10 cellular contexts compared by ENCODE assay signal in the genomic region with DNA sequence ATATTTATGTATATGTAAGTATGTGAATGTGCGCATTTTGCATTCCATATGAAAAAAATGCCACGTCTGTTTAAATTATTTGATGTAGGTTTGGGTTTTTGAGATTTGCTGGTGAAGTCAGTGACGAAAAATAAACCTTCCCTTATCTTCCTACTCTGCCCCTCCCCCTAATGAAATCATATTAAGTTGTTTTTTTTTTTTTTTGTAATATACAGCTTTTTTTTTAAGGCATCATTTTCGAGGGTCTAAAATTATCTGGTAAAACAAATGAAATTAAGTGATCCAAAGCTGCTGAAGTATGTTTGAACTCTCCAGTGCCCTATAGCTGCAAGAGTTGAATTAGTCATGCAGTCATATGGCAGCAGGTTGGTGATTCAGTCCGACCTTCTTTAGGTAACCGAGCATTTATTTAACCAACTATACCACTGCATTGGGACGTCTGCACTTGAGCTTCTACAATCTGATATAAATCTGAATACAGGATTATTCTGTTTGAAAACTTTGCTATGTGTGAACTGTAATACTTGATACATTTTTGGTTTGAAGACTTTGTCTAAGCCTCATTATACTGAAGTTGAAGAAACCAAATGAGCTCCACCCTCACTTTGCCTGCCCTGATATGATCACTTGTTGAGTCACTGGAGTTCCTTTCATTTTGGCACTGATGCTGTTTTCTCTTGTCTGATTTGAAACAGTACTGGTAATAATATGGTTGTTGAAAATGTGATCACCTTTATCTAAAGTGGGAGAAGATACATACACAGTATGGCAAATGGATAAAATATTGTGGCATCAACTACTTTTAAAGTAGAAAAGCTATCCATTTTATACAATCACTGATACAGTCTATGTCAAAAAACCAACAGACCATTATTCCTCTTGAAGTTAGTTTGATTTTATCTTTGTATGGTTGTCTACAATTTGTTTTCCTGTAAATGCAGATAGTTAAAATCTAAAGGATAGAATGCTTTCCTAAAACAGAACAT. TPM values are rescaled to one million over a fixed set of nuclear protein-coding genes. Genes with fewer than 3 reads are reported as not detected.
DNase-seq lines count a peak whose midpoint lies in the region; ATAC-seq lines count a peak whose summit lies in the region.
"Had no signal": no experiment of that assay in that cellular context is flagged by ENCODE, and none has a peak within 500 bp of the region (broad histone marks: within the 10 kb centered on the region; RNA-seq: fewer than 3 reads in every experiment).

No MANE protein-coding gene starts in this region.

- ATAC-seq in stimulated activated effector memory CD8-positive, alpha-beta T cell treated with anti-CD3 and anti-CD28 coated beads, Interleukin-12 subunit alpha, Interleukin-12 subunit beta, amount 100 ng/mL, for 72 hours, result peak; percentile 75
- ATAC-seq in GM18861 (IDR thresholded peaks at IDR 0.05; ENCODE audit: unreplicated experiment) (no peak), GM18517 (IDR thresholded peaks at IDR 0.05; ENCODE audit: unreplicated experiment) (no peak)
- ATAC-seq: effector memory CD8-positive, alpha-beta T cell had no signal

- H3K27ac Mint-ChIP-seq in activated CD4-positive, alpha-beta T cell treated with anti-CD3 and anti-CD28 coated beads, Interleukin-2, amount 10 ng/mL, durations not matched to agents 7 days and 5 days, result peak overlapping the region; percentile 77
- H3K27ac Mint-ChIP-seq in stimulated activated effector memory CD8-positive, alpha-beta T cell treated with anti-CD3 and anti-CD28 coated beads, Interleukin-12 subunit alpha, Interleukin-12 subunit beta, amount 100 ng/mL, for 72 hours, result peak overlapping the region; percentile 7
- H3K27ac Mint-ChIP-seq: effector memory CD8-positive, alpha-beta T cell had no signal

- POLR2A ChIA-PET in activated CD4-positive, alpha-beta T cell treated with anti-CD3 and anti-CD28 coated beads, Interleukin-2, amount 10 ng/mL, durations not matched to agents 7 days and 5 days (lab: Charles Lee), result interaction anchor here (1.6 kb wide), 1 partner anchor 11 kb away, joined by 8 read pairs; a partner anchor contains a TSS

- peak; percentile 43 for DNase-seq in activated CD4-positive, alpha-beta T cell treated with anti-CD3 and anti-CD28 coated beads, Interleukin-2, amount 10 ng/mL, durations not matched to agents 7 days and 5 days
- DNase-seq in activated CD4-positive, alpha-beta T cell treated with anti-CD3 and anti-CD28 coated beads, Interleukin-2, amount 50 U/mL, for 48 hours, result no peak
- DNase-seq in RPMI7951 (ENCODE audit: low read depth) (peak; percentile 74), dermis blood vessel endothelial cell (peak; percentile 45), midbrain (lab: John Stamatoyannopoulos, UW) (no peak)
- no peak for DNase-seq in stimulated activated effector memory CD8-positive, alpha-beta T cell treated with anti-CD3 and anti-CD28 coated beads, Interleukin-12 subunit alpha, Interleukin-12 subunit beta, amount 100 ng/mL, for 72 hours (ENCODE audit: low spot score in 2 of 2)
- DNase-seq: effector memory CD8-positive, alpha-beta T cell; WERI-Rb-1 had no signal

- peaks cover 49% of the 10 kb centered on the region for H3K36me3 Mint-ChIP-seq in activated CD4-positive, alpha-beta T cell treated with anti-CD3 and anti-CD28 coated beads, Interleukin-2, amount 10 ng/mL, durations not matched to agents 7 days and 5 days (ENCODE audit: low read depth)
- H3K36me3 Mint-ChIP-seq in stimulated activated effector memory CD8-positive, alpha-beta T cell treated with anti-CD3 and anti-CD28 coated beads, Interleukin-12 subunit alpha, Interleukin-12 subunit beta, amount 100 ng/mL, for 72 hours, result peaks cover 54% of the 10 kb centered on the region

- H3K27me3 Mint-ChIP-seq in activated CD4-positive, alpha-beta T cell treated with anti-CD3 and anti-CD28 coated beads, Interleukin-2, amount 10 ng/mL, durations not matched to agents 7 days and 5 days, result no peaks in the 10 kb centered on the region

- H3K9me3 Mint-ChIP-seq in activated CD4-positive, alpha-beta T cell treated with anti-CD3 and anti-CD28 coated beads, Interleukin-2, amount 10 ng/mL, durations not matched to agents 7 days and 5 days, result no peaks in the 10 kb centered on the region
- no peaks in the 10 kb centered on the region for H3K9me3 Mint-ChIP-seq in stimulated activated effector memory CD8-positive, alpha-beta T cell treated with anti-CD3 and anti-CD28 coated beads, Interleukin-12 subunit alpha, Interleukin-12 subunit beta, amount 100 ng/mL, for 72 hours
- H3K9me3 Mint-ChIP-seq: effector memory CD8-positive, alpha-beta T cell had no signal

- CTCF ChIA-PET in activated CD4-positive, alpha-beta T cell treated with anti-CD3 and anti-CD28 coated beads, Interleukin-2, amount 10 ng/mL, durations not matched to agents 7 days and 5 days (lab: Charles Lee), result interaction anchor here (0.6 to 2.5 kb wide), 12 partner anchors 9 to 385 kb away, joined by 3 to 12 read pairs (median 3); a partner anchor contains a TSS

- no peak overlapping the region for H3K4me3 Mint-ChIP-seq in activated CD4-positive, alpha-beta T cell treated with anti-CD3 and anti-CD28 coated beads, Interleukin-2, amount 10 ng/mL, durations not matched to agents 7 days and 5 days
- H3K4me3 Mint-ChIP-seq in stimulated activated effector memory CD8-positive, alpha-beta T cell treated with anti-CD3 and anti-CD28 coated beads, Interleukin-12 subunit alpha, Interleukin-12 subunit beta, amount 100 ng/mL, for 72 hours, result no peak overlapping the region
- H3K4me3 Mint-ChIP-seq: effector memory CD8-positive, alpha-beta T cell had no signal

- H3K4me1 Mint-ChIP-seq in activated CD4-positive, alpha-beta T cell treated with anti-CD3 and anti-CD28 coated beads, Interleukin-2, amount 10 ng/mL, durations not matched to agents 7 days and 5 days, result peaks cover 81% of the 10 kb centered on the region
- peaks cover 26% of the 10 kb centered on the region for H3K4me1 Mint-ChIP-seq in stimulated activated effector memory CD8-positive, alpha-beta T cell treated with anti-CD3 and anti-CD28 coated beads, Interleukin-12 subunit alpha, Interleukin-12 subunit beta, amount 100 ng/mL, for 72 hours

RNA-seq across cellular contexts. Expression of a gene that starts 11.7 kb away (rescaled TPM):
- total RNA-seq in activated CD4-positive, alpha-beta T cell treated with anti-CD3 and anti-CD28 coated beads, Interleukin-2, amount 10 ng/mL, durations not matched to agents 7 days and 5 days, result 10 to 100 TPM; 21.0 to 25.8 TPM
- total RNA-seq in RPMI7951 (2014; rRNA removed; shearing (Covaris generic)), result 10.6 and 11.5 TPM in 2 replicates
- total RNA-seq in dermis blood vessel endothelial cell, result 6.7 and 8.2 TPM in 2 replicates

RNA-seq across cellular contexts. Expression of a gene that starts 35.6 kb away (rescaled TPM):
- not detected for total RNA-seq in activated CD4-positive, alpha-beta T cell treated with anti-CD3 and anti-CD28 coated beads, Interleukin-2, amount 10 ng/mL, durations not matched to agents 7 days and 5 days
- not detected in 2 replicates for total RNA-seq in RPMI7951 (2014; rRNA removed; shearing (Covaris generic))
- total RNA-seq in dermis blood vessel endothelial cell, result 11.6 and 12.9 TPM in 2 replicates

RNA-seq across cellular contexts. Expression of a gene that starts 45.5 kb away (rescaled TPM):
- not detected for total RNA-seq in activated CD4-positive, alpha-beta T cell treated with anti-CD3 and anti-CD28 coated beads, Interleukin-2, amount 10 ng/mL, durations not matched to agents 7 days and 5 days
- total RNA-seq in RPMI7951 (2014; rRNA removed; shearing (Covaris generic)), result not detected in 2 replicates
- not detected in 2 replicates for total RNA-seq in dermis blood vessel endothelial cell

RNA-seq across cellular contexts. Expression of a gene that starts 46.4 kb away (rescaled TPM):
- 10 to 100 TPM; 27.3 to 28.6 TPM for total RNA-seq in activated CD4-positive, alpha-beta T cell treated with anti-CD3 and anti-CD28 coated beads, Interleukin-2, amount 10 ng/mL, durations not matched to agents 7 days and 5 days
- 26.4 and 32.1 TPM in 2 replicates for total RNA-seq in RPMI7951 (2014; rRNA removed; shearing (Covaris generic))
- 8.0 and 25.0 TPM in 2 replicates for total RNA-seq in dermis blood vessel endothelial cell

RNA-seq across cellular contexts. Expression of a gene that starts 48.4 kb away (rescaled TPM):
- not detected for total RNA-seq in activated CD4-positive, alpha-beta T cell treated with anti-CD3 and anti-CD28 coated beads, Interleukin-2, amount 10 ng/mL, durations not matched to agents 7 days and 5 days
- total RNA-seq in RPMI7951 (2014; rRNA removed; shearing (Covaris generic)), result not detected in 2 replicates
- total RNA-seq in dermis blood vessel endothelial cell, result not detected in 2 replicates

Comparison
In these comparisons a context has a peak if more than half of its experiments do, and no peak if none do; other contexts are left out.
1. DNase-seq: peak in activated CD4-positive, alpha-beta T cell treated with anti-CD3 and anti-CD28 coated beads, Interleukin-2, amount 10 ng/mL, durations not matched to agents 7 days and 5 days (single experiment), RPMI7951 (single experiment) and dermis blood vessel endothelial cell (single experiment); none in activated CD4-positive, alpha-beta T cell treated with anti-CD3 and anti-CD28 coated beads, Interleukin-2, amount 50 U/mL, for 48 hours (0 of 2), stimulated activated effector memory CD8-positive, alpha-beta T cell treated with anti-CD3 and anti-CD28 coated beads, Interleukin-12 subunit alpha, Interleukin-12 subunit beta, amount 100 ng/mL, for 72 hours (0 of 2) and midbrain (single experiment).
2. RNA of a gene that starts 35.6 kb away (total RNA-seq): 11.6 to 12.9 TPM in dermis blood vessel endothelial cell; not detected in activated CD4-positive, alpha-beta T cell treated with anti-CD3 and anti-CD28 coated beads, Interleukin-2, amount 10 ng/mL, durations not matched to agents 7 days and 5 days and not detected in RPMI7951; every median in the first group is over 10 times any median in the second.